ENCODE assay signal across 31 cellular contexts in the genomic region with DNA sequence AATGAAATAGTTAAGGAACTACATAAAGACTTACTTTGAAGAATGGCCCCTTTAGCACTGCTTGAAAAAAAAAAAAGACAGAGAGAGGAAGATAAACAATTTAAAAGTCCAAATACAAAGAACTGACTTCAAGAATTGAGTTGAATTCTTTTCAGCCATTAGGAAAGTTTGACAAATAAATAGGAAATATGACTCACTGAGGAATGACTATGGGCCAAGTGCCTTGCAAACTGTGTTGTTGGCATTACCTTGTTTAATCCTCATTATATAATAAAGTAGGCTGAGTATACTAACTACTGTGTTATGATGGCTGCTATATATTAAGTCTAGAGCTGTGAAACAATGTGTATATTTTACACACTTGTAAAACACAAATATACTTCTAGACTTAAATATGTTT.
DNase-seq lines count a peak whose midpoint lies in the region; ATAC-seq, FAIRE-seq and TF ChIP-seq lines count a peak whose summit lies in the region.
"Had no signal": no experiment of that assay in that cellular context is flagged by ENCODE, and none has a peak within 500 bp of the region (broad histone marks: within the 10 kb centered on the region; RNA-seq: fewer than 3 reads in every experiment).

No MANE protein-coding gene starts in this region.

- H3K9me3 ChIP-seq in CD4-positive, alpha-beta T cell (ENCODE audit: control insufficient read depth, low read length): no peaks in the 10 kb centered on the region
- H3K9me3 ChIP-seq in endothelial cell of umbilical vein (replicated peaks; ENCODE audit: control insufficient read depth, insufficient read depth, low read length) (no peaks in the 10 kb centered on the region), mesenchymal stem cell (ENCODE audit: control insufficient read depth, low read length) (no peaks in the 10 kb centered on the region), A673 (ENCODE audit: low read depth, low read length, poor library complexity, severe bottlenecking) (no peaks in the 10 kb centered on the region)
- H3K9me3 ChIP-seq: colonic mucosa, esophagus squamous epithelium, HAP-1, lower lobe of right lung, pancreas, upper lobe of left lung had no signal

- peaks cover 0 to 2% of the 10 kb centered on the region in 2 experiments for H3K36me3 ChIP-seq in endothelial cell of umbilical vein (ENCODE audit: control insufficient read depth in 2 of 2, extremely low read depth in 1 of 2, insufficient read depth in 2 of 2, low read length in 2 of 2)
- H3K36me3 ChIP-seq in mesenchymal stem cell (ENCODE audit: control insufficient read depth in 1 of 2, insufficient read depth in 2 of 2, low read depth in 1 of 2, low read length in 2 of 2): no peaks in the 10 kb centered on the region
- no peaks in the 10 kb centered on the region for H3K36me3 ChIP-seq in A673 (ENCODE audit: insufficient read depth, low read length, poor library complexity, severe bottlenecking)
- H3K36me3 ChIP-seq: colonic mucosa, HAP-1, lower lobe of right lung, pancreas, upper lobe of left lung had no signal

- no peaks in the 10 kb centered on the region for H3K27me3 ChIP-seq in CD4-positive, alpha-beta T cell (ENCODE audit: control insufficient read depth, insufficient read depth, low read length)
- H3K27me3 ChIP-seq in endothelial cell of umbilical vein (ENCODE audit: control insufficient read depth in 2 of 2, insufficient read depth in 2 of 2, low read length in 2 of 2) (no peaks in the 10 kb centered on the region), mesenchymal stem cell (ENCODE audit: control insufficient read depth in 1 of 2, insufficient read depth in 1 of 2, low read length in 2 of 2) (no peaks in the 10 kb centered on the region), A673 (replicated peaks; ENCODE audit: insufficient read depth, low read depth, low read length, poor library complexity) (no peaks in the 10 kb centered on the region)
- H3K27me3 ChIP-seq: colonic mucosa, esophagus squamous epithelium, pancreas, upper lobe of left lung had no signal

- H3K9ac ChIP-seq in endothelial cell of umbilical vein (replicated peaks; ENCODE audit: extremely low read depth, insufficient read depth, low read length): no peak overlapping the region
- H3K9ac ChIP-seq in mesenchymal stem cell (ENCODE audit: low read length): no peak overlapping the region
- H3K9ac ChIP-seq: KMS-11 had no signal

- intact Hi-C loops in CD4-positive, alpha-beta T cell (cut with DNase I, micrococcal nuclease): no loop called here
- intact Hi-C loops in endothelial cell of umbilical vein (cut with micrococcal nuclease) (loop anchor here (1.0 kb wide), 1 partner anchor 36 kb away; no protein-coding TSS in a partner anchor), A673 (cut with micrococcal nuclease; ENCODE audit: unreplicated experiment) (no loop called here)

- H2BK12ac ChIP-seq in mesenchymal stem cell (ENCODE audit: low read length in 2 of 2): no peak overlapping the region

- no peak overlapping the region for H2BK5ac ChIP-seq in mesenchymal stem cell (ENCODE audit: low read depth, low read length, poor library complexity, severe bottlenecking)

- no peak overlapping the region for H2BK120ac ChIP-seq in mesenchymal stem cell (ENCODE audit: low read depth, low read length)

- H3K79me2 ChIP-seq in endothelial cell of umbilical vein (ENCODE audit: control insufficient read depth, insufficient read depth, low read length): no peaks in the 10 kb centered on the region

- H3K27ac ChIP-seq in CD4-positive, alpha-beta T cell (ENCODE audit: low read depth, low read length): no peak overlapping the region
- H3K27ac ChIP-seq in endothelial cell of umbilical vein (ENCODE audit: insufficient read depth, low read depth, low read length) (no peak overlapping the region), mesenchymal stem cell (ENCODE audit: low read length, poor library complexity, severe bottlenecking) (no peak overlapping the region), A673 (ENCODE audit: low read depth, low read length, poor library complexity, severe bottlenecking) (no peak overlapping the region)
- H3K27ac ChIP-seq: C4-2B, colonic mucosa, KMS-11, lower lobe of right lung, pancreas had no signal

- no peaks in the 10 kb centered on the region for H3K27me3 Mint-ChIP-seq in CD4-positive, alpha-beta T cell
- H3K27me3 Mint-ChIP-seq: stimulated activated memory B cell treated with anti-CD40 and anti-IgM and Interleukin-4, amounts not matched to agents 10 μg/mL and 1 μg/mL and 100 μg/mL, for 72 hours had no signal

- dilution Hi-C loops in endothelial cell of umbilical vein (cut with MboI; ENCODE audit: extremely low pct_ligation_motif_present, low sequenced_read_pairs): no loop called here

- H4K20me1 ChIP-seq in endothelial cell of umbilical vein (replicated peaks; ENCODE audit: control insufficient read depth, extremely low read depth, insufficient read depth, low read length): no peaks in the 10 kb centered on the region

- BruUV-seq in endothelial cell of umbilical vein (replicated peaks; lab: Mats Ljungman, UMichigan): no TSS peak
- BruUV-seq in A673 (replicated peaks; lab: Mats Ljungman, UMichigan): no TSS peak

- H4K8ac ChIP-seq in mesenchymal stem cell (ENCODE audit: low read length): no peak overlapping the region

- no peak overlapping the region for H3K23ac ChIP-seq in mesenchymal stem cell (ENCODE audit: low read length in 2 of 2)

- H3K4me1 ChIP-seq in endothelial cell of umbilical vein (ENCODE audit: control insufficient read depth, extremely low read depth, insufficient read depth, low read length) (peaks cover 10% of the 10 kb centered on the region), mesenchymal stem cell (ENCODE audit: control insufficient read depth, insufficient read depth, low read depth, low read length) (no peaks in the 10 kb centered on the region), A673 (ENCODE audit: insufficient read depth, low read length, poor library complexity, severe bottlenecking) (no peaks in the 10 kb centered on the region)
- H3K4me1 ChIP-seq: colonic mucosa, esophagus squamous epithelium, HAP-1, pancreas had no signal

- H2AFZ ChIP-seq in endothelial cell of umbilical vein (ENCODE audit: low read depth, low read length): no peak overlapping the region
- no peak overlapping the region for H2AFZ ChIP-seq in mesenchymal stem cell (ENCODE audit: low read depth, low read length)

- H3K4me3 ChIP-seq in endothelial cell of umbilical vein (replicated peaks in 1 of 3; ENCODE audit: insufficient read depth in 1 of 3, low read depth in 1 of 3, low read length in 3 of 3) (no peak overlapping the region), mesenchymal stem cell (ENCODE audit: insufficient read depth in 1 of 2, low read depth in 1 of 2, low read length in 2 of 2) (no peak overlapping the region), A673 (ENCODE audit: low read depth, low read length, poor library complexity, severe bottlenecking) (no peak overlapping the region)
- H3K4me3 ChIP-seq: colonic mucosa, esophagus squamous epithelium, HAP-1, lower lobe of right lung, pancreas, upper lobe of left lung had no signal

- peaks cover 26% of the 10 kb centered on the region for H3K36me3 Mint-ChIP-seq in CD4-positive, alpha-beta T cell (ENCODE audit: low read depth)

- DNase-seq in CD4-positive, alpha-beta T cell: no peak
- DNase-seq in HT1080 (ENCODE audit: low read depth): peak; percentile 6
- DNase-seq in endothelial cell of umbilical vein (ENCODE audit: low read depth, low spot score): peak; percentile 93
- peak; percentile 40 for DNase-seq in mesenchymal stem cell
- no peak for DNase-seq in A673 (ENCODE audit: low spot score)
- DNase-seq in NCI-H510A (lab: John Stamatoyannopoulos, UW): no peak
- no peak for DNase-seq in NCI-H2196 (lab: John Stamatoyannopoulos, UW; ENCODE audit: unreplicated experiment)
- DNase-seq: activated CD4-positive, CD25-positive, alpha-beta regulatory T cell treated with anti-CD3 and anti-CD28 coated beads, Interleukin-2, amount 50 U/mL, for 72 hours; activated naive CD4-positive, alpha-beta T cell; activated T-cell treated with anti-CD3 and anti-CD28 coated beads, Interleukin-2, amount 50 U/mL, for 48 hours; Calu3; colonic mucosa; EL; esophagus squamous epithelium; lower lobe of right lung; NCI-H1417 treated with DMSO at 0.1 percent for 48 hours; NCI-H2081 treated with DMSO at 0.1 percent for 48 hours; NCI-H82; pancreas; right cardiac atrium; RPMI8226; stimulated activated CD4-positive, alpha-beta T cell treated with anti-CD3 and anti-CD28 coated beads, Interleukin-4, amount 100 ng/mL, for 4 hours; T-helper 2 cell; upper lobe of left lung had no signal

- no peak for ATAC-seq in CD4-positive, alpha-beta T cell (ENCODE audit: poor library complexity)
- ATAC-seq: pancreas; stimulated activated memory B cell treated with anti-CD40 and anti-IgM and Interleukin-4, amounts not matched to agents 10 μg/mL and 1 μg/mL and 100 μg/mL, for 72 hours had no signal

- no peak overlapping the region for H3K4me3 Mint-ChIP-seq in CD4-positive, alpha-beta T cell
- H3K4me3 Mint-ChIP-seq: neural crest cell; stimulated activated memory B cell treated with anti-CD40 and anti-IgM and Interleukin-4, amounts not matched to agents 10 μg/mL and 1 μg/mL and 100 μg/mL, for 72 hours had no signal

- H3K4ac ChIP-seq in mesenchymal stem cell (ENCODE audit: low read depth in 1 of 2, low read length in 2 of 2): no peak overlapping the region

- no peak overlapping the region for H3K18ac ChIP-seq in mesenchymal stem cell (ENCODE audit: low read depth in 1 of 2, low read length in 2 of 2)

- no peak overlapping the region for H2BK15ac ChIP-seq in mesenchymal stem cell (ENCODE audit: low read depth, poor library complexity, severe bottlenecking)

- peak; percentile 75 for FAIRE-seq in endothelial cell of umbilical vein (lab: Jason Lieb, UNC)
- FAIRE-seq: GM12891, islet of Langerhans, pancreas had no signal

- POLR2A ChIA-PET in CD4-positive, alpha-beta T cell (lab: Charles Lee): no interaction called here
- POLR2A ChIA-PET in endothelial cell of umbilical vein (lab: Charles Lee): no interaction called here
- POLR2A ChIA-PET in A673 (lab: Charles Lee; ENCODE audit: low non-redundant PET): no interaction called here

- H3K4me2 ChIP-seq in endothelial cell of umbilical vein (ENCODE audit: insufficient read depth, low read length) (no peak overlapping the region), mesenchymal stem cell (ENCODE audit: low read length, poor library complexity, severe bottlenecking) (no peak overlapping the region)
- H3K4me2 ChIP-seq: KMS-11 had no signal

- peak overlapping the region; percentile 28 for H3K27ac Mint-ChIP-seq in CD4-positive, alpha-beta T cell
- H3K27ac Mint-ChIP-seq: stimulated activated memory B cell treated with anti-CD40 and anti-IgM and Interleukin-4, amounts not matched to agents 10 μg/mL and 1 μg/mL and 100 μg/mL, for 72 hours had no signal

- TF ChIP-seq CTCF in CD4-positive, alpha-beta T cell (IDR thresholded peaks at IDR 0.05): no peak
- TF ChIP-seq CTCF in endothelial cell of umbilical vein (IDR thresholded peaks at IDR 0.05; ENCODE audit: extremely low read depth in 1 of 2, insufficient read depth in 1 of 2, low read depth in 1 of 2, low read length in 2 of 2): no peak
- no peak for TF ChIP-seq CTCF in A673 (conservative IDR thresholded peaks at IDR 0.05; ENCODE audit: low read depth, low read length)

- no peak overlapping the region for H4K91ac ChIP-seq in mesenchymal stem cell (ENCODE audit: low read length)

- peaks cover 14% of the 10 kb centered on the region for H3K4me1 Mint-ChIP-seq in CD4-positive, alpha-beta T cell (ENCODE audit: low read depth)
- H3K4me1 Mint-ChIP-seq: neural crest cell had no signal

- no peak overlapping the region for H2AK5ac ChIP-seq in mesenchymal stem cell (ENCODE audit: low read length, severe bottlenecking)

- no peak overlapping the region for H3K14ac ChIP-seq in mesenchymal stem cell (ENCODE audit: low read length in 2 of 2)

- peaks cover 2% of the 10 kb centered on the region for H3K9me3 Mint-ChIP-seq in CD4-positive, alpha-beta T cell
- H3K9me3 Mint-ChIP-seq: neural crest cell; stimulated activated memory B cell treated with anti-CD40 and anti-IgM and Interleukin-4, amounts not matched to agents 10 μg/mL and 1 μg/mL and 100 μg/mL, for 72 hours had no signal

- no peaks in the 10 kb centered on the region for H3K9me1 ChIP-seq in endothelial cell of umbilical vein (replicated peaks; ENCODE audit: control insufficient read depth, extremely low read depth, insufficient read depth, low read length)

- CTCF ChIA-PET in CD4-positive, alpha-beta T cell (lab: Charles Lee): no interaction called here
- CTCF ChIA-PET in endothelial cell of umbilical vein (lab: Charles Lee): interaction anchor here (1.3 to 1.5 kb wide), 2 partner anchors 11 to 57 kb away, joined by 3 read pairs; no protein-coding TSS in a partner anchor
- CTCF ChIA-PET in A673 (lab: Charles Lee): no interaction called here

- no peak for TF ChIP-seq POLR2A in endothelial cell of umbilical vein (IDR thresholded peaks at IDR 0.05; ENCODE audit: low read depth, low read length)

- no peaks in the 10 kb centered on the region for H3K79me1 ChIP-seq in mesenchymal stem cell (replicated peaks; ENCODE audit: low read length, poor library complexity, severe bottlenecking)

Comparison
In these comparisons a context has a peak if more than half of its experiments do, and no peak if none do; other contexts are left out.
1. DNase-seq: peak in HT1080 (single experiment), endothelial cell of umbilical vein (single experiment) and mesenchymal stem cell (single experiment); none in CD4-positive, alpha-beta T cell (0 of 10), A673 (single experiment), NCI-H510A (single experiment) and NCI-H2196 (single experiment).